ENCODE assay signal across 8 cellular contexts in genomic region chr12:27014085-27014858, GRCh38. TPM values are rescaled to one million over a fixed set of nuclear protein-coding genes. Genes with fewer than 3 reads are reported as not detected.
A peak's percentile ranks its signal among the peaks of the same experiment; 100 is the strongest.
DNase-seq lines count a peak whose midpoint lies in the region; ATAC-seq and TF ChIP-seq lines count a peak whose summit lies in the region.

TM7SF3 (minus strand) TSS chr12:27014384; CDS start chr12:27014168, 216 bp downstream.

- DNase-seq in GM10266 (ENCODE audit: extremely low spot score) (peak; percentile 95), NAMALWA (ENCODE audit: low spot score) (peak; percentile 97), SK-N-DZ (ENCODE audit: low spot score) (peak; percentile 92), germinal center (ENCODE audit: low spot score) (peak; percentile 96), nucleus accumbens (lab: John Stamatoyannopoulos, UW) (peak in 55 of 56 donors; percentile 30 to 96 (median 83)), superior temporal gyrus (ENCODE audit: extremely low spot score) (peak; percentile 87)
- peak; percentile 96 for DNase-seq in activated naive CD4-positive, alpha-beta T cell treated with anti-CD3 and anti-CD28 coated beads for 36 hours

- intact Hi-C loops in activated naive CD4-positive, alpha-beta T cell treated with anti-CD3 and anti-CD28 coated beads for 36 hours (cut with micrococcal nuclease): loop anchor here (1.0 to 5.0 kb wide), 14 partner anchors 8 to 899 kb away; partner anchors contain the start of genes BHLHE41, FGFR1OP2, ITPR2 and MED21

- H3K27me3 Mint-ChIP-seq in activated naive CD4-positive, alpha-beta T cell treated with anti-CD3 and anti-CD28 coated beads for 36 hours (ENCODE audit: low read depth): no peaks in the 10 kb centered on the region

- H3K27ac Mint-ChIP-seq in activated naive CD4-positive, alpha-beta T cell treated with anti-CD3 and anti-CD28 coated beads for 36 hours: peak within 1 kb of the TSS; percentile 88

- no peaks in the 10 kb centered on the region for H3K9me3 Mint-ChIP-seq in activated naive CD4-positive, alpha-beta T cell treated with anti-CD3 and anti-CD28 coated beads for 36 hours

- peak within 1 kb of the TSS; percentile 91 for H3K4me3 Mint-ChIP-seq in activated naive CD4-positive, alpha-beta T cell treated with anti-CD3 and anti-CD28 coated beads for 36 hours

- CTCF ChIA-PET in activated naive CD4-positive, alpha-beta T cell treated with anti-CD3 and anti-CD28 coated beads for 36 hours (lab: Charles Lee): interaction anchor here (0.8 to 7.9 kb wide), 13 partner anchors 8 to 290 kb away, joined by 3 to 95 read pairs (median 5); partner anchors contain the start of gene MED21

- TF ChIP-seq CTCF in GM10266 (IDR thresholded peaks at IDR 0.05; ENCODE audit: control insufficient read depth, insufficient read depth, low read depth, missing control alignments): peak; percentile 96

- H3K36me3 Mint-ChIP-seq in activated naive CD4-positive, alpha-beta T cell treated with anti-CD3 and anti-CD28 coated beads for 36 hours (ENCODE audit: low read depth): peaks cover 4% of the 10 kb centered on the region

- ATAC-seq in HG02571 (IDR thresholded peaks at IDR 0.05; ENCODE audit: unreplicated experiment): peak; percentile 76

- H3K4me1 Mint-ChIP-seq in activated naive CD4-positive, alpha-beta T cell treated with anti-CD3 and anti-CD28 coated beads for 36 hours (ENCODE audit: low read depth): peaks cover 45% of the 10 kb centered on the region

RNA-seq across cellular contexts. Expression of gene TM7SF3, which starts in this region (rescaled TPM):
- polyA plus RNA-seq in SK-N-DZ (2014; cell fraction: cytosol; rRNA removed): 83.5 and 89.4 TPM in 2 replicates
- polyA plus RNA-seq in SK-N-DZ (2014; cell fraction: nucleus; rRNA removed): 36.0 and 85.9 TPM in 2 replicates
- 10 to 100 TPM; 39.1 to 42.8 TPM for total RNA-seq in activated naive CD4-positive, alpha-beta T cell treated with anti-CD3 and anti-CD28 coated beads for 36 hours

Comparison
In these comparisons a context has a peak if more than half of its experiments do, and no peak if none do; other contexts are left out.
1. Peak in every context shown above with its lines: DNase-seq and ATAC-seq.